In genomic region chr4:48445704-48446103, GRCh38 we compare ENCODE assay signal across 7 cellular contexts. TPM values are rescaled to one million over a fixed set of nuclear protein-coding genes. Genes with fewer than 3 reads are reported as not detected.
DNase-seq lines count a peak whose midpoint lies in the region; ATAC-seq, FAIRE-seq and TF ChIP-seq lines count a peak whose summit lies in the region.

No MANE protein-coding gene starts in this region.

- H3K27me3 ChIP-seq in MM.1S (replicated peaks; ENCODE audit: insufficient read depth, low read length) (no peaks in the 10 kb centered on the region), osteoblast (ENCODE audit: insufficient read depth, low read length) (peaks cover 2% of the 10 kb centered on the region)

- FAIRE-seq in colon (lab: Jason Lieb, UNC), result peak; percentile 80

- H3K27ac ChIP-seq in MM.1S (ENCODE audit: low read length) (no peak overlapping the region), osteoblast (ENCODE audit: low read depth, low read length) (no peak overlapping the region)

- H3K9me3 ChIP-seq in MM.1S (replicated peaks; ENCODE audit: insufficient read depth, low read length) (no peaks in the 10 kb centered on the region), osteoblast (ENCODE audit: low read depth, low read length) (no peaks in the 10 kb centered on the region)

- H3K4me2 ChIP-seq in MM.1S (ENCODE audit: low read depth, low read length) (no peak overlapping the region), osteoblast (ENCODE audit: insufficient read depth, low read length) (no peak overlapping the region)

- no peaks in the 10 kb centered on the region for H3K9me2 ChIP-seq in MM.1S (replicated peaks; ENCODE audit: insufficient read depth, low read length)

- no peaks in the 10 kb centered on the region for H3K4me1 ChIP-seq in MM.1S (ENCODE audit: low read length)
- H3K4me1 ChIP-seq in osteoblast (ENCODE audit: insufficient read depth, low read length), result peaks cover 2% of the 10 kb centered on the region

- H2AFZ ChIP-seq in MM.1S (ENCODE audit: low read length), result no peak overlapping the region
- H2AFZ ChIP-seq in osteoblast (ENCODE audit: low read length), result no peak overlapping the region

- H3K36me3 ChIP-seq in MM.1S (replicated peaks; ENCODE audit: insufficient read depth, low read length) (no peaks in the 10 kb centered on the region), osteoblast (ENCODE audit: insufficient read depth, low read length) (no peaks in the 10 kb centered on the region)

- no peak overlapping the region for H3K9ac ChIP-seq in MM.1S (ENCODE audit: low read length)

- H3F3A ChIP-seq in MM.1S (ENCODE audit: insufficient read depth, low read length), result no peaks in the 10 kb centered on the region

- H3K4me3 ChIP-seq in MM.1S (ENCODE audit: low read length) (no peak overlapping the region), osteoblast (ENCODE audit: insufficient read depth, low read length) (no peak overlapping the region)

- H4K20me1 ChIP-seq in MM.1S (ENCODE audit: insufficient read depth, low read length) (no peaks in the 10 kb centered on the region), osteoblast (ENCODE audit: insufficient read depth, low read length) (no peaks in the 10 kb centered on the region)

- H3K79me2 ChIP-seq in MM.1S (ENCODE audit: low read length) (no peaks in the 10 kb centered on the region), osteoblast (ENCODE audit: insufficient read depth, low read length) (no peaks in the 10 kb centered on the region)

- DNase-seq in EH (ENCODE audit: low read depth) (peak; percentile 6), MM.1S (peak; percentile 18), osteoblast (ENCODE audit: insufficient read length, low spot score, missing footprints) (peak; percentile 32), anterior cingulate cortex (lab: John Stamatoyannopoulos, UW) (no peak), NCI-H1694 (lab: John Stamatoyannopoulos, UW) (no peak)

- no peak for TF ChIP-seq CTCF in MM.1S (IDR thresholded peaks at IDR 0.05; ENCODE audit: low read length)
- TF ChIP-seq CTCF in osteoblast (IDR thresholded peaks at IDR 0.05; ENCODE audit: extremely low read depth, low read depth, low read length), result peak; percentile 43

- no peak for ATAC-seq in GM21786 (IDR thresholded peaks at IDR 0.05; ENCODE audit: unreplicated experiment)

RNA-seq across cellular contexts. Expression of gene SLC10A4, which starts 37.4 kb away (rescaled TPM):
- total RNA-seq in osteoblast, result not detected in 2 replicates

RNA-seq across cellular contexts. Expression of gene ZAR1, which starts 44.3 kb away (rescaled TPM):
- total RNA-seq in osteoblast, result not detected in 2 replicates

Comparison
In these comparisons a context has a peak if more than half of its experiments do, and no peak if none do; other contexts are left out.
1. DNase-seq: peak in EH (single experiment), MM.1S (single experiment) and osteoblast (single experiment); none in anterior cingulate cortex (0 of 58) and NCI-H1694 (single experiment).